Comparison of ENCODE assay signal across 22 cellular contexts in the genomic region with DNA sequence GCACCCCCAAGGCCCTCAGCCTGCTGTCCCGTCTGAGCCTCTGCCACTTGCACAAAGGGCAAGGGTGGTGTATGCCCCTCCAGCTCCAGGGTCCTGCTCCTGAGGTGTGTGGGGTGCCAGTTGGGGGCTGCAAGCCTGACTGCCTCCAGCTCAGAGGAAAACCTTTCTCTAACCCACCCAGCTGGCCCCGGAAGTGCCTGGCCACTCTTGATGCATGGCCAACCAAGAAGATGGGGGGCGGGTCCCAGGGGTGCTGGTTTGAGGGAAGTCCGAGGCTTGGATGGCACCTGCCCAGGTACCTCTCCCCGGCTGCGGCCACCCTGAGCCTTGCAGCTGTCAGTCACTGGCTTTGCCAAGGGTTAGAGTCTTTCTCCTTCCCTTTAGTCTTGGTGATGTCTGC.
DNase-seq lines count a peak whose midpoint lies in the region; ATAC-seq and TF ChIP-seq lines count a peak whose summit lies in the region.
"Had no signal": no experiment of that assay in that cellular context is flagged by ENCODE, and none has a peak within 500 bp of the region (broad histone marks: within the 10 kb centered on the region; RNA-seq: fewer than 3 reads in every experiment).

No MANE protein-coding gene starts in this region.

- no peak for TF ChIP-seq POLR2A in breast epithelium (IDR thresholded peaks at IDR 0.05)

- no peaks in the 10 kb centered on the region for H3K4me1 Mint-ChIP-seq in natural killer cell treated with Interleukin-12 subunit alpha and Interleukin-12 subunit beta and Interleukin-15 and Interleukin-18, amount 100 ng/mL, for 72 hours (ENCODE audit: low read depth in 2 of 2)
- H3K4me1 Mint-ChIP-seq in natural killer cell (no peaks in the 10 kb centered on the region), nephron progenitor cell (peaks cover 13% of the 10 kb centered on the region)
- H3K4me1 Mint-ChIP-seq in CD4-positive, alpha-beta memory T cell, result no peaks in the 10 kb centered on the region
- H3K4me1 Mint-ChIP-seq: CD8-positive, alpha-beta memory T cell; IgD-negative memory B cell had no signal

- H3K27me3 Mint-ChIP-seq in natural killer cell treated with Interleukin-12 subunit alpha and Interleukin-12 subunit beta and Interleukin-15 and Interleukin-18, amount 100 ng/mL, for 72 hours, result peaks cover 14 to 54% of the 10 kb centered on the region in 2 donors
- H3K27me3 Mint-ChIP-seq in natural killer cell (ENCODE audit: low read depth in 2 of 2) (peaks cover 19 to 28% of the 10 kb centered on the region in 2 donors), nephron progenitor cell (ENCODE audit: low read depth, poor library complexity) (peaks cover 9% of the 10 kb centered on the region)
- peaks cover 14 to 29% of the 10 kb centered on the region in 2 donors for H3K27me3 Mint-ChIP-seq in CD4-positive, alpha-beta memory T cell

- no peaks in the 10 kb centered on the region for H3K27me3 ChIP-seq in breast epithelium
- H3K27me3 ChIP-seq in CD4-positive, alpha-beta memory T cell (ENCODE audit: insufficient read depth, low read length), result no peaks in the 10 kb centered on the region

- intact Hi-C loops in natural killer cell (cut with micrococcal nuclease), result no loop called here
- intact Hi-C loops in breast epithelium (cut with DNase I; ENCODE audit: low total_unique reads), result no loop called here
- intact Hi-C loops in CD4-positive, alpha-beta memory T cell (cut with micrococcal nuclease), result no loop called here

- no peak overlapping the region for H3K4me3 ChIP-seq in breast epithelium
- H3K4me3 ChIP-seq in CD4-positive, alpha-beta memory T cell (ENCODE audit: low read length in 2 of 2), result no peak overlapping the region

- no peaks in the 10 kb centered on the region for H3K36me3 Mint-ChIP-seq in natural killer cell treated with Interleukin-12 subunit alpha and Interleukin-12 subunit beta and Interleukin-15 and Interleukin-18, amount 100 ng/mL, for 72 hours
- H3K36me3 Mint-ChIP-seq in natural killer cell (no peaks in the 10 kb centered on the region), nephron progenitor cell (ENCODE audit: low read depth) (no peaks in the 10 kb centered on the region)
- no peaks in the 10 kb centered on the region for H3K36me3 Mint-ChIP-seq in CD4-positive, alpha-beta memory T cell
- H3K36me3 Mint-ChIP-seq: CD8-positive, alpha-beta memory T cell; IgD-negative memory B cell had no signal

- POLR2A ChIA-PET in CD4-positive, alpha-beta memory T cell (lab: Charles Lee; ENCODE audit: partially characterized antibody), result no interaction called here

- ATAC-seq in natural killer cell treated with Interleukin-12 subunit alpha and Interleukin-12 subunit beta and Interleukin-15 and Interleukin-18, amount 100 ng/mL, for 72 hours, result peak in 1 of 2 donors; percentile 22
- no peak for ATAC-seq in natural killer cell

- H3K36me3 ChIP-seq in breast epithelium, result no peaks in the 10 kb centered on the region
- no peaks in the 10 kb centered on the region for H3K36me3 ChIP-seq in CD4-positive, alpha-beta memory T cell (ENCODE audit: insufficient read depth, low read length)

- no peak overlapping the region for H3K27ac Mint-ChIP-seq in natural killer cell treated with Interleukin-12 subunit alpha and Interleukin-12 subunit beta and Interleukin-15 and Interleukin-18, amount 100 ng/mL, for 72 hours
- H3K27ac Mint-ChIP-seq in natural killer cell (no peak overlapping the region), nephron progenitor cell (peak overlapping the region; percentile 83)
- no peak overlapping the region for H3K27ac Mint-ChIP-seq in CD4-positive, alpha-beta memory T cell
- H3K27ac Mint-ChIP-seq: CD8-positive, alpha-beta memory T cell had no signal

- no peak overlapping the region for H3K4me3 Mint-ChIP-seq in natural killer cell treated with Interleukin-12 subunit alpha and Interleukin-12 subunit beta and Interleukin-15 and Interleukin-18, amount 100 ng/mL, for 72 hours
- no peak overlapping the region for H3K4me3 Mint-ChIP-seq in natural killer cell
- no peak overlapping the region for H3K4me3 Mint-ChIP-seq in nephron progenitor cell
- no peak overlapping the region for H3K4me3 Mint-ChIP-seq in CD4-positive, alpha-beta memory T cell
- H3K4me3 Mint-ChIP-seq: CD8-positive, alpha-beta memory T cell; IgD-negative memory B cell had no signal

- TF ChIP-seq CTCF in natural killer cell (IDR thresholded peaks at IDR 0.05) (no peak), breast epithelium (IDR thresholded peaks at IDR 0.05) (no peak), nephron progenitor cell (IDR thresholded peaks at IDR 0.05) (no peak)

- H3K4me1 ChIP-seq in breast epithelium, result peaks cover 10% of the 10 kb centered on the region in 2 donors
- no peaks in the 10 kb centered on the region for H3K4me1 ChIP-seq in CD4-positive, alpha-beta memory T cell (ENCODE audit: insufficient read depth, low read length)

- CTCF ChIA-PET in CD4-positive, alpha-beta memory T cell (lab: Charles Lee; ENCODE audit: partially characterized antibody), result no interaction called here

- H3K9me3 ChIP-seq in breast epithelium, result no peaks in the 10 kb centered on the region
- H3K9me3 ChIP-seq in CD4-positive, alpha-beta memory T cell (ENCODE audit: control insufficient read depth in 1 of 2, low read length in 2 of 2), result no peaks in the 10 kb centered on the region

- no peaks in the 10 kb centered on the region for H3K9me3 Mint-ChIP-seq in natural killer cell treated with Interleukin-12 subunit alpha and Interleukin-12 subunit beta and Interleukin-15 and Interleukin-18, amount 100 ng/mL, for 72 hours
- H3K9me3 Mint-ChIP-seq in natural killer cell (no peaks in the 10 kb centered on the region), nephron progenitor cell (peaks cover 9% of the 10 kb centered on the region)
- H3K9me3 Mint-ChIP-seq in CD4-positive, alpha-beta memory T cell, result peaks cover 0 to 2% (median 0%) of the 10 kb centered on the region in 8 donors

- peak; percentile 49 for DNase-seq in natural killer cell treated with Interleukin-12 subunit alpha and Interleukin-12 subunit beta and Interleukin-15 and Interleukin-18, amount 100 ng/mL, for 72 hours (ENCODE audit: low spot score)
- DNase-seq in natural killer cell (no peak), breast epithelium (ENCODE audit: low spot score in 2 of 2) (no peak), nephron progenitor cell (no peak), AG08395 (ENCODE audit: low spot score) (no peak), GF-D8 (lab: John Stamatoyannopoulos, UW) (no peak), mucosa of gallbladder (ENCODE audit: low spot score) (no peak)
- DNase-seq in CD4-positive, alpha-beta memory T cell, result no peak
- DNase-seq: Calu3; CD8-positive, alpha-beta memory T cell; DND-41; NCI-H1092 treated with DMSO at 0.1 percent for 48 hours; NCI-H1436; NCI-H187 treated with DMSO at 0.1 percent for 48 hours; NCI-H2171 treated with DMSO at 0.1 percent for 48 hours; NCI-H345; NCI-H524; NCI-H748 treated with DMSO at 0.1 percent for 48 hours; SHP77 had no signal

- peak overlapping the region; percentile 69 to 79 for H3K27ac ChIP-seq in breast epithelium
- no peak overlapping the region for H3K27ac ChIP-seq in CD4-positive, alpha-beta memory T cell (ENCODE audit: low read depth, low read length)
- H3K27ac ChIP-seq: C4-2B, HL-60 had no signal
